ENCODE assay signal across 14 cellular contexts in the genomic region with DNA sequence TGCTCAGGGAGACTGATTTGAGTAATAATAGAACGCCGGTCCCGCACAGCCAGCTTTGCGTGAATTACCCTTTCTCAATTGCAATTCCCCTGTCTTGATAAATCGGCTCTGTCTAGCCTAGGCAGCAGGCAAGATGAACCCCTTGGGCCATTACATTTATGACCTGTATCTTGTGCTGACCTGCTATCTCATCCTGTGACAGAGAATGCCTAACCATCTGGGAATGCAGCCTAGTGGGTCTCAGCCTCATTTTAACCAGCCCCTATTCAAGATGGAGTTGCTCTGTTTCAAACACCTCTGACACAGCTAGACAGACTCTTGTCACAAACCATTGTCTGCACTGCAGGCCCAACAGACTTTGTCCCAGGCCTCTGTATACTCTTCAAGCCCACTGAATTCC. TPM values are rescaled to one million over a fixed set of nuclear protein-coding genes. Genes with fewer than 3 reads are reported as not detected.
A peak's percentile ranks its signal among the peaks of the same experiment; 100 is the strongest.
DNase-seq lines count a peak whose midpoint lies in the region; ATAC-seq and TF ChIP-seq lines count a peak whose summit lies in the region.
"Had no signal": no experiment of that assay in that cellular context is flagged by ENCODE, and none has a peak within 500 bp of the region (broad histone marks: within the 10 kb centered on the region; RNA-seq: fewer than 3 reads in every experiment).

No MANE protein-coding gene starts in this region.

- ATAC-seq in GM23338 (no peak), omental fat pad (ENCODE audit: low FRiP score) (no peak)
- ATAC-seq: CD8-positive, alpha-beta T cell had no signal

- H3K4me3 Mint-ChIP-seq in GM23338 (no peak overlapping the region), endodermal cell (no peak overlapping the region), neural progenitor cell (no peak overlapping the region)
- H3K4me3 Mint-ChIP-seq: B cell; CD8-positive, alpha-beta T cell had no signal

- H3K9ac ChIP-seq in endodermal cell (ENCODE audit: extremely low read depth, low read length, poor library complexity, severe bottlenecking) = no peak overlapping the region
- H3K9ac ChIP-seq in neural progenitor cell = no peak overlapping the region
- H3K9ac ChIP-seq: BLaER1 treated with 17β-estradiol and CSF1 and Interleukin-3, amounts not matched to agents 10 nM and 100 nM had no signal

- no peaks in the 10 kb centered on the region for H3K9me2 ChIP-seq in GM23338 (ENCODE audit: insufficient read depth)

- H3K27ac Mint-ChIP-seq in GM23338 (no peak overlapping the region), endodermal cell (no peak overlapping the region), neural progenitor cell (peak overlapping the region; percentile 40)
- H3K27ac Mint-ChIP-seq: B cell; CD8-positive, alpha-beta T cell had no signal

- peaks cover 3% of the 10 kb centered on the region for H3K27me3 Mint-ChIP-seq in GM23338 (ENCODE audit: insufficient read depth, low read depth, poor library complexity)
- H3K27me3 Mint-ChIP-seq in endodermal cell (ENCODE audit: insufficient read depth) = peaks cover 2% of the 10 kb centered on the region
- H3K27me3 Mint-ChIP-seq in neural progenitor cell (ENCODE audit: insufficient read depth, low read depth) = no peaks in the 10 kb centered on the region

- H2AFZ ChIP-seq in GM23338 (peak overlapping the region; percentile 86), neural progenitor cell (replicated peaks) (peak overlapping the region; percentile 94)

- H4K20me1 ChIP-seq in GM23338 (replicated peaks; ENCODE audit: insufficient read depth) (no peaks in the 10 kb centered on the region), neural progenitor cell (ENCODE audit: low read depth) (no peaks in the 10 kb centered on the region)
- H4K20me1 ChIP-seq: BLaER1 treated with 17β-estradiol and CSF1 and Interleukin-3, amounts not matched to agents 10 nM and 100 nM had no signal

- WGBS in endodermal cell (ENCODE audit: insufficient coverage in 1 of 2, insufficient read length in 1 of 2), 2 experiments = 86 to 93% methylated on average over 5 of the region's 5 CpGs

- H3K4me1 Mint-ChIP-seq in GM23338 (peaks cover 10% of the 10 kb centered on the region; the same call in 1 of the 3 replicates), endodermal cell (no peaks in the 10 kb centered on the region), neural progenitor cell (peaks cover 12% of the 10 kb centered on the region)

- H3K79me2 ChIP-seq in GM23338 (replicated peaks; ENCODE audit: insufficient read depth) (no peaks in the 10 kb centered on the region), neural progenitor cell (ENCODE audit: low read depth) (no peaks in the 10 kb centered on the region)

- no peaks in the 10 kb centered on the region for H3K36me3 ChIP-seq in GM23338 (ENCODE audit: insufficient read depth)
- no peaks in the 10 kb centered on the region for H3K36me3 ChIP-seq in endodermal cell (ENCODE audit: control insufficient read depth, insufficient read depth, low read length)
- H3K36me3 ChIP-seq in neural progenitor cell = no peaks in the 10 kb centered on the region
- H3K36me3 ChIP-seq: BLaER1 treated with 17β-estradiol and CSF1 and Interleukin-3, amounts not matched to agents 10 nM and 100 nM had no signal

- no peaks in the 10 kb centered on the region; the same call in 1 of the 2 replicates for H3K4me1 ChIP-seq in GM23338 (ENCODE audit: insufficient read depth)
- no peaks in the 10 kb centered on the region for H3K4me1 ChIP-seq in endodermal cell (ENCODE audit: control insufficient read depth, insufficient read depth, low read length)
- no peaks in the 10 kb centered on the region for H3K4me1 ChIP-seq in neural progenitor cell

- H3K4me2 ChIP-seq in GM23338 (no peak overlapping the region), neural progenitor cell (no peak overlapping the region)
- H3K4me2 ChIP-seq: BLaER1 treated with 17β-estradiol and CSF1 and Interleukin-3, amounts not matched to agents 10 nM and 100 nM had no signal

- H3K36me3 Mint-ChIP-seq in GM23338 (ENCODE audit: low read depth) (peaks cover 3% of the 10 kb centered on the region; the same call in 1 of the 3 replicates), endodermal cell (ENCODE audit: low read depth) (no peaks in the 10 kb centered on the region), neural progenitor cell (no peaks in the 10 kb centered on the region)
- H3K36me3 Mint-ChIP-seq: CD8-positive, alpha-beta T cell had no signal

- no peak for TF ChIP-seq CTCF in GM23338 (conservative IDR thresholded peaks at IDR 0.05; ENCODE audit: low read depth in 2 of 2)
- TF ChIP-seq CTCF in endodermal cell (conservative IDR thresholded peaks at IDR 0.05) = no peak
- no peak for TF ChIP-seq CTCF in neural progenitor cell (IDR thresholded peaks at IDR 0.05)
- no peak for TF ChIP-seq CTCF in omental fat pad (IDR thresholded peaks at IDR 0.05)

- H3K27ac ChIP-seq in GM23338 (ENCODE audit: low read depth) (no peak overlapping the region), endodermal cell (ENCODE audit: low read depth, low read length) (peak overlapping the region; percentile 1), neural progenitor cell (no peak overlapping the region)
- H3K27ac ChIP-seq: BLaER1 treated with 17β-estradiol and CSF1 and Interleukin-3, amounts not matched to agents 10 nM and 100 nM; HL-60 had no signal

- H3K27me3 ChIP-seq in GM23338 (ENCODE audit: insufficient read depth) (no peaks in the 10 kb centered on the region), endodermal cell (ENCODE audit: control insufficient read depth, insufficient read depth, low read length, poor library complexity, severe bottlenecking) (no peaks in the 10 kb centered on the region), neural progenitor cell (no peaks in the 10 kb centered on the region)
- H3K27me3 ChIP-seq: BLaER1 treated with 17β-estradiol and CSF1 and Interleukin-3, amounts not matched to agents 10 nM and 100 nM had no signal

- H3F3A ChIP-seq in GM23338 (replicated peaks; ENCODE audit: low read depth) = no peaks in the 10 kb centered on the region
- no peaks in the 10 kb centered on the region for H3F3A ChIP-seq in neural progenitor cell (ENCODE audit: low read depth)

- H3K9me3 Mint-ChIP-seq in GM23338 = peaks cover 21% of the 10 kb centered on the region; the same call in 2 of the 3 replicates
- H3K9me3 Mint-ChIP-seq in endodermal cell = peaks cover 12% of the 10 kb centered on the region
- no peaks in the 10 kb centered on the region for H3K9me3 Mint-ChIP-seq in neural progenitor cell
- H3K9me3 Mint-ChIP-seq: CD8-positive, alpha-beta T cell had no signal

- H3K4me3 ChIP-seq in GM23338 (no peak overlapping the region), endodermal cell (ENCODE audit: low read length) (no peak overlapping the region), neural progenitor cell (no peak overlapping the region)
- H3K4me3 ChIP-seq: BLaER1 treated with 17β-estradiol and CSF1 and Interleukin-3, amounts not matched to agents 10 nM and 100 nM had no signal

- DNase-seq in GM23338 (ENCODE audit: low spot score) (no peak), endodermal cell (no peak), neural progenitor cell (ENCODE audit: low spot score) (no peak), omental fat pad (ENCODE audit: low spot score) (no peak), NCI-H2081 (lab: John Stamatoyannopoulos, UW) (no peak), RPMI8226 (no peak)
- DNase-seq: Calu3; CD8-positive, alpha-beta T cell; DMS79 treated with DMSO at 0.1 percent for 48 hours; HCEC 1CT; IMR-90 had no signal

- H3K9me3 ChIP-seq in endodermal cell (ENCODE audit: control insufficient read depth, low read length) (peaks cover 4% of the 10 kb centered on the region), neural progenitor cell (ENCODE audit: low read depth) (peaks cover 6% of the 10 kb centered on the region)

TF ChIP-seq in GM23338, 12 proteins besides CTCF, POLR2A, EP300 and RAD21 (continues in another document):
- TF ChIP-seq JUNB (IDR thresholded peaks at IDR 0.05; ENCODE audit: unreplicated experiment) (no peak), POLR2AphosphoS5 (IDR thresholded peaks at IDR 0.05; ENCODE audit: low read depth) (no peak), NANOG (IDR thresholded peaks at IDR 0.05; ENCODE audit: borderline replicate concordance) (no peak), ZNF331 (CRISPR knock-in tag; IDR thresholded peaks at IDR 0.05; ENCODE audit: low read depth) (no peak), EZH2phosphoT487 (IDR thresholded peaks at IDR 0.05; ENCODE audit: unreplicated experiment) (no peak), ZNF114 (CRISPR knock-in tag; IDR thresholded peaks at IDR 0.05) (no peak), STAT1 (IDR thresholded peaks at IDR 0.05; ENCODE audit: unreplicated experiment) (no peak), CREB1 (CRISPR knock-in tag; IDR thresholded peaks at IDR 0.05; ENCODE audit: low read depth) (no peak)
- TF ChIP-seq, protein P1, sequence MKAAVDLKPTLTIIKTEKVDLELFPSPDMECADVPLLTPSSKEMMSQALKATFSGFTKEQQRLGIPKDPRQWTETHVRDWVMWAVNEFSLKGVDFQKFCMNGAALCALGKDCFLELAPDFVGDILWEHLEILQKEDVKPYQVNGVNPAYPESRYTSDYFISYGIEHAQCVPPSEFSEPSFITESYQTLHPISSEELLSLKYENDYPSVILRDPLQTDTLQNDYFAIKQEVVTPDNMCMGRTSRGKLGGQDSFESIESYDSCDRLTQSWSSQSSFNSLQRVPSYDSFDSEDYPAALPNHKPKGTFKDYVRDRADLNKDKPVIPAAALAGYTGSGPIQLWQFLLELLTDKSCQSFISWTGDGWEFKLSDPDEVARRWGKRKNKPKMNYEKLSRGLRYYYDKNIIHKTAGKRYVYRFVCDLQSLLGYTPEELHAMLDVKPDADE (IDR thresholded peaks at IDR 0.05) = no peak

RNA-seq across cellular contexts. Expression of a gene that starts 13.8 kb away (rescaled TPM):
- total RNA-seq in GM23338 (2014; rRNA removed; shearing (Covaris generic)) = 72.7 and 73.9 TPM in 2 replicates
- 13.8 and 14.1 TPM in 2 replicates for polyA plus RNA-seq in GM23338 (2016; fragmentation: Nextera tagmentation; extraction: Ambion mirVana)
- total RNA-seq in endodermal cell (10 to 100 TPM; 43.0 to 62.3 TPM), neural progenitor cell (ENCODE audit: low replicate concordance) (37.1 and 78.9 TPM in 2 replicates), omental fat pad (1 to 10 TPM; 3.2 to 9.1 (median 4.1) TPM)
- polyA plus RNA-seq in endodermal cell (2013, experiment 1 of 2) = 39.4 TPM
- 36.6 TPM for polyA plus RNA-seq in endodermal cell (2013, experiment 2 of 2)

RNA-seq across cellular contexts. Expression of a gene that starts 46.2 kb away (rescaled TPM):
- total RNA-seq in GM23338 (2014; rRNA removed; shearing (Covaris generic)) = 11.1 and 15.8 TPM in 2 replicates
- polyA plus RNA-seq in GM23338 (2016; fragmentation: Nextera tagmentation; extraction: Ambion mirVana) = 3.5 and 5.4 TPM in 2 replicates
- total RNA-seq in endodermal cell (10 to 100 TPM; 17.0 to 17.1 TPM), neural progenitor cell (ENCODE audit: low replicate concordance) (4.8 and 12.6 TPM in 2 replicates), omental fat pad (10 to 100 TPM in 1 of 4 donors, 1 to 10 TPM in 3; 5.9 to 22.2 (median 9.3) TPM)
- polyA plus RNA-seq in endodermal cell (2013, experiment 1 of 2) = 14.4 TPM
- 16.7 TPM for polyA plus RNA-seq in endodermal cell (2013, experiment 2 of 2)
